8 cellular contexts compared by ENCODE assay signal in the genomic region with DNA sequence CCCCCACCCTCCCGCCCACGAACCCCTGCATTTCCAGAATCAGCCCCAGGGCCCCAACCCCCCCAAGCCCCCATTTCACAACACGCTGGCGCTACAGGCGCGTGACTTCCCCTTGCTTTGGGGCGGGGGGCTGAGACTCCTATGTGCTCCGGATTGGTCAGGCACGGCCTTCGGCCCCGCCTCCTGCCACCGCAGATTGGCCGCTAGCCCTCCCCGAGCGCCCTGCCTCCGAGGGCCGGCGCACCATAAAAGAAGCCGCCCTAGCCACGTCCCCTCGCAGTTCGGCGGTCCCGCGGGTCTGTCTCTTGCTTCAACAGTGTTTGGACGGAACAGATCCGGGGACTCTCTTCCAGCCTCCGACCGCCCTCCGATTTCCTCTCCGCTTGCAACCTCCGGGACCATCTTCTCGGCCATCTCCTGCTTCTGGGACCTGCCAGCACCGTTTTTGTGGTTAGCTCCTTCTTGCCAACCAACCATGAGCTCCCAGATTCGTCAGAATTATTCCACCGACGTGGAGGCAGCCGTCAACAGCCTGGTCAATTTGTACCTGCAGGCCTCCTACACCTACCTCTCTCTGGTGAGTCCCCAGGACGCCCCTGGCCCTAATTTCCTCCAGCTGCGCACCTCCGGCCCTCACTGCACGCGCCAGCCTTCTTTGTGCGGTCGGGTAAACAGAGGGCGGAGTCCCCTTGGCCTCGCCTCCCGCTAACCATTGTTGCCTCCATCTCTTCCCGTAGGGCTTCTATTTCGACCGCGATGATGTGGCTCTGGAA. TPM values are rescaled to one million over a fixed set of nuclear protein-coding genes. Genes with fewer than 3 reads are reported as not detected.
A peak's percentile ranks its signal among the peaks of the same experiment; 100 is the strongest.
DNase-seq lines count a peak whose midpoint lies in the region; ATAC-seq and TF ChIP-seq lines count a peak whose summit lies in the region.

A gene (plus strand): TSS at position 277 of the 773 bp plus-strand sequence. CDS start 199 bp downstream, at position 476.

- no peaks in the 10 kb centered on the region for H3K27me3 ChIP-seq in GM06990 (replicated peaks; ENCODE audit: control insufficient read depth, insufficient read depth, low read length)

- no peaks in the 10 kb centered on the region for H3K9me3 Mint-ChIP-seq in activated naive CD4-positive, alpha-beta T cell treated with anti-CD3 and anti-CD28 coated beads, Interleukin-2, amount 50 U/mL, for 72 hours

- peaks cover 15% of the 10 kb centered on the region for H3K36me3 ChIP-seq in GM06990 (ENCODE audit: control insufficient read depth, insufficient read depth, low read length)

- H3K36me3 Mint-ChIP-seq in activated naive CD4-positive, alpha-beta T cell treated with anti-CD3 and anti-CD28 coated beads, Interleukin-2, amount 50 U/mL, for 72 hours, result peaks cover 19 to 22% of the 10 kb centered on the region in 2 donors

- DNase-seq in GM06990 (ENCODE audit: extremely low read depth, insufficient read length) (peak; percentile 96), NCI-H1092 treated with DMSO at 0.1 percent for 48 hours (lab: John Stamatoyannopoulos, UW) (peak; percentile 84), SKM-1 treated with dmso at 0.1 percent for 144 hours (lab: John Stamatoyannopoulos, UW; ENCODE audit: unreplicated experiment) (peak; percentile 75), globus pallidus (ENCODE audit: low spot score) (peak; percentile 98), omental fat pad (ENCODE audit: low spot score) (peak; percentile 99)
- peak; percentile 95 to 96 for DNase-seq in activated naive CD4-positive, alpha-beta T cell treated with anti-CD3 and anti-CD28 coated beads, Interleukin-2, amount 50 U/mL, for 72 hours (ENCODE audit: low spot score in 2 of 2)

- H3K27ac ChIP-seq in temporal lobe (ENCODE audit: low read depth, low read length), result peak within 1 kb of the TSS; percentile 98

- H3K4me3 ChIP-seq in GM06990 (replicated peaks; ENCODE audit: low read depth, low read length), result peak within 1 kb of the TSS; percentile 74

- H3K27ac Mint-ChIP-seq in activated naive CD4-positive, alpha-beta T cell treated with anti-CD3 and anti-CD28 coated beads, Interleukin-2, amount 50 U/mL, for 72 hours, result peak within 1 kb of the TSS; percentile 96 to 100

- TF ChIP-seq CTCF in GM06990 (IDR thresholded peaks at IDR 0.05; ENCODE audit: insufficient read depth, low read length, poor library complexity, severe bottlenecking) (no peak), omental fat pad (IDR thresholded peaks at IDR 0.05) (no peak)

- ATAC-seq in HG02588 (IDR thresholded peaks at IDR 0.05; ENCODE audit: unreplicated experiment), result peak; percentile 55
- peak; percentile 66 to 72 for ATAC-seq in activated naive CD4-positive, alpha-beta T cell treated with anti-CD3 and anti-CD28 coated beads, Interleukin-2, amount 50 U/mL, for 72 hours
- peak; percentile 83 for ATAC-seq in omental fat pad (ENCODE audit: low FRiP score)

RNA-seq across cellular contexts. Expression of the gene that starts here (rescaled TPM):
- 1,000 to 10,000 TPM; 1,148 to 2,898 TPM for total RNA-seq in activated naive CD4-positive, alpha-beta T cell treated with anti-CD3 and anti-CD28 coated beads, Interleukin-2, amount 50 U/mL, for 72 hours
- total RNA-seq in omental fat pad, result 1,000 to 10,000 TPM; 6,104 to 9,580 (median 8,850) TPM
- total RNA-seq in temporal lobe, result 634 TPM

Comparison
In these comparisons a context has a peak if more than half of its experiments do, and no peak if none do; other contexts are left out.
1. Peak in every context shown above with its lines: DNase-seq, ATAC-seq, H3K4me3 ChIP-seq and H3K27ac ChIP-seq.